Comparison of ENCODE assay signal across 8 cellular contexts in genomic region chr17:46770818-46771600, GRCh38. TPM values are rescaled to one million over a fixed set of nuclear protein-coding genes. Genes with fewer than 3 reads are reported as not detected.
DNase-seq lines count a peak whose midpoint lies in the region; ATAC-seq and TF ChIP-seq lines count a peak whose summit lies in the region.

No MANE protein-coding gene starts in this region.

- TF ChIP-seq RAD21 in liver (IDR thresholded peaks at IDR 0.05), result no peak

- H3K79me2 ChIP-seq in PC-9 (ENCODE audit: low read depth), result peaks cover 36% of the 10 kb centered on the region

- H2AFZ ChIP-seq in PC-9, result peak overlapping the region; percentile 71

- H3K36me3 ChIP-seq in BLaER1 treated with 17β-estradiol and CSF1 and Interleukin-3, amounts not matched to agents 10 nM and 100 nM, result no peaks in the 10 kb centered on the region
- H3K36me3 ChIP-seq in PC-9 (ENCODE audit: low read depth) (no peaks in the 10 kb centered on the region), liver (ENCODE audit: control insufficient read depth in 4 of 4, insufficient read depth in 3 of 4, low read depth in 1 of 4, low read length in 3 of 4) (peaks cover 0 to 2% (median 0%) of the 10 kb centered on the region in 4 donors), stomach smooth muscle (ENCODE audit: control insufficient read depth in 2 of 2, insufficient read depth in 2 of 2, low read length in 2 of 2) (no peaks in the 10 kb centered on the region)

- peak overlapping the region; percentile 71 to 91 (median 81) for H3K9ac ChIP-seq in BLaER1 treated with 17β-estradiol and CSF1 and Interleukin-3, amounts not matched to agents 10 nM and 100 nM
- peak overlapping the region in 1 of 2 donors; percentile 37 for H3K9ac ChIP-seq in liver (ENCODE audit: low read depth in 1 of 2, low read length in 2 of 2)
- H3K9ac ChIP-seq in stomach smooth muscle (ENCODE audit: low read length in 2 of 2), result peak overlapping the region; percentile 9 to 29

- intact Hi-C loops in PC-9 (cut with micrococcal nuclease; ENCODE audit: unreplicated experiment), result loop anchor here (5.0 kb wide), 1 partner anchor 46 kb away; the partner anchor contains the start of gene WNT3

- peaks cover 11 to 44% (median 36%) of the 10 kb centered on the region in 10 experiments for H3K4me1 ChIP-seq in BLaER1 treated with 17β-estradiol and CSF1 and Interleukin-3, amounts not matched to agents 10 nM and 100 nM
- H3K4me1 ChIP-seq in PC-9 (replicated peaks; ENCODE audit: insufficient read depth) (peaks cover 34% of the 10 kb centered on the region), liver (ENCODE audit: control insufficient read depth in 4 of 4, insufficient read depth in 4 of 4, low read length in 3 of 4) (peaks cover 10 to 21% (median 17%) of the 10 kb centered on the region in 4 donors), stomach smooth muscle (ENCODE audit: control insufficient read depth, insufficient read depth, low read length) (peaks cover 19% of the 10 kb centered on the region)

- H3K27ac ChIP-seq in BLaER1 treated with 17β-estradiol and CSF1 and Interleukin-3, amounts not matched to agents 10 nM and 100 nM, result peak overlapping the region in 10 of 11 experiments; percentile 17 to 83 (median 78); a peak in 18 of 22 replicates
- H3K27ac ChIP-seq in PC-9 (peak overlapping the region; percentile 71), liver (ENCODE audit: low read depth in 1 of 2, low read length in 2 of 2) (peak overlapping the region; percentile 72 to 88), stomach smooth muscle (ENCODE audit: low read length) (peak overlapping the region; percentile 18)

- TF ChIP-seq CTCF in GM20000 (IDR thresholded peaks at IDR 0.05; ENCODE audit: extremely low read depth, missing control alignments), result peak; percentile 9
- TF ChIP-seq CTCF in PC-9 (conservative IDR thresholded peaks at IDR 0.05), result peak; percentile 59; the same call in 1 of the 2 replicates
- TF ChIP-seq CTCF in cardiac fibroblast (IDR thresholded peaks at IDR 0.05; ENCODE audit: low read depth, low read length), result no peak
- TF ChIP-seq CTCF in liver (IDR thresholded peaks at IDR 0.05; ENCODE audit: low read depth, low read length, missing input control), result no peak

- DNase-seq in GM20000 (ENCODE audit: low spot score), result peak; percentile 73
- DNase-seq in PC-9, result peak; percentile 53 to 68
- DNase-seq in cardiac fibroblast (ENCODE audit: low read depth in 2 of 2), result peak; percentile 46 to 51

- peak overlapping the region; percentile 58 to 78 (median 67) for H3K4me3 ChIP-seq in BLaER1 treated with 17β-estradiol and CSF1 and Interleukin-3, amounts not matched to agents 10 nM and 100 nM
- H3K4me3 ChIP-seq in PC-9 (peak overlapping the region; percentile 68), cardiac fibroblast (replicated peaks in 1 of 2; ENCODE audit: low read depth in 2 of 2, low read length in 2 of 2) (peak overlapping the region; percentile 25 to 36), liver (ENCODE audit: low read depth in 1 of 3, low read length in 3 of 3) (peak overlapping the region; percentile 35 to 80 (median 78)), stomach smooth muscle (ENCODE audit: low read length in 2 of 2) (peak overlapping the region in 1 of 2 donors; percentile 68)

- peaks cover 0 to 9% (median 0%) of the 10 kb centered on the region in 11 experiments; a peak in 2 of 22 replicates for H4K20me1 ChIP-seq in BLaER1 treated with 17β-estradiol and CSF1 and Interleukin-3, amounts not matched to agents 10 nM and 100 nM
- H4K20me1 ChIP-seq in PC-9 (ENCODE audit: insufficient read depth), result no peaks in the 10 kb centered on the region

- WGBS in liver, result 4% methylated on average over 79 of the region's 79 CpGs

- CTCF ChIA-PET in PC-9 (lab: Charles Lee), result no interaction called here

- H3F3A ChIP-seq in PC-9 (ENCODE audit: insufficient read depth, low read depth), result peaks cover 42% of the 10 kb centered on the region; the same call in 1 of the 2 replicates

- H3K27me3 ChIP-seq in BLaER1 treated with 17β-estradiol and CSF1 and Interleukin-3, amounts not matched to agents 10 nM and 100 nM, result peaks cover 20 to 38% (median 31%) of the 10 kb centered on the region in 11 experiments
- H3K27me3 ChIP-seq in PC-9 (ENCODE audit: insufficient read depth, low read depth) (no peaks in the 10 kb centered on the region), liver (ENCODE audit: control insufficient read depth in 4 of 4, insufficient read depth in 4 of 4, low read length in 3 of 4) (no peaks in the 10 kb centered on the region), stomach smooth muscle (ENCODE audit: control insufficient read depth in 1 of 2, insufficient read depth in 2 of 2, low read length in 2 of 2) (peaks cover 0 to 14% of the 10 kb centered on the region in 2 donors)

- H3K9me3 ChIP-seq in BLaER1 treated with 17β-estradiol and CSF1 and Interleukin-3, amounts not matched to agents 10 nM and 100 nM (replicated peaks in 1 of 11), result no peaks in the 10 kb centered on the region
- H3K9me3 ChIP-seq in PC-9 (ENCODE audit: insufficient read depth, low read depth), result no peaks in the 10 kb centered on the region
- no peaks in the 10 kb centered on the region for H3K9me3 ChIP-seq in liver (ENCODE audit: control insufficient read depth in 4 of 4, low read length in 3 of 4)
- no peaks in the 10 kb centered on the region for H3K9me3 ChIP-seq in stomach smooth muscle (ENCODE audit: control insufficient read depth in 2 of 2, low read length in 2 of 2)

- BruUV-seq in PC-9 (replicated peaks; lab: Mats Ljungman, UMichigan), result no TSS peak

- ATAC-seq in GM21786 (IDR thresholded peaks at IDR 0.05; ENCODE audit: unreplicated experiment), result no peak
- ATAC-seq in HG02973 (IDR thresholded peaks at IDR 0.05; ENCODE audit: unreplicated experiment), result no peak

- H3K4me2 ChIP-seq in BLaER1 treated with 17β-estradiol and CSF1 and Interleukin-3, amounts not matched to agents 10 nM and 100 nM, result peak overlapping the region; percentile 71 to 98 (median 93)
- H3K4me2 ChIP-seq in PC-9, result peak overlapping the region; percentile 90

- POLR2A ChIA-PET in PC-9 (lab: Charles Lee; ENCODE audit: unreplicated experiment), result no interaction called here

- no peaks in the 10 kb centered on the region for H3K9me2 ChIP-seq in PC-9 (ENCODE audit: insufficient read depth)

TF ChIP-seq in liver, 16 proteins besides CTCF, POLR2A, EP300 and RAD21:
- TF ChIP-seq YY1 (IDR thresholded peaks at IDR 0.05) (no peak), EGR1 (IDR thresholded peaks at IDR 0.05; ENCODE audit: low read depth in 2 of 2) (peak in 1 of 2 donors; percentile 34)
TF ChIP-seq in liver: peak in this region for 1.

RNA-seq across cellular contexts. Expression of gene WNT3, which starts 47.5 kb away (rescaled TPM):
- total RNA-seq in PC-9 (2021) (11.5 and 14.0 TPM in 2 replicates), liver (1 to 10 TPM in 1 of 2 donors, under 1 TPM in 1; 0.19 to 4.3 TPM)
- 1 to 10 TPM; 2.1 to 3.3 TPM for polyA plus RNA-seq in liver

Comparison
In these comparisons a context has a peak if more than half of its experiments do, and no peak if none do; other contexts are left out.
1. H3K27ac ChIP-seq: peak in every context shown above with its lines; median percentile 80 in liver; 78 in BLaER1 treated with 17β-estradiol and CSF1 and Interleukin-3, amounts not matched to agents 10 nM and 100 nM; 71 in PC-9; 18 in stomach smooth muscle.
2. CTCF ChIP-seq: peak in GM20000 (single experiment) and PC-9 (single experiment); none in cardiac fibroblast (single experiment) and liver (single experiment).
3. Peak in every context shown above with its lines, with median percentiles within 50 percentile points of each other: DNase-seq.